In the genomic region with DNA sequence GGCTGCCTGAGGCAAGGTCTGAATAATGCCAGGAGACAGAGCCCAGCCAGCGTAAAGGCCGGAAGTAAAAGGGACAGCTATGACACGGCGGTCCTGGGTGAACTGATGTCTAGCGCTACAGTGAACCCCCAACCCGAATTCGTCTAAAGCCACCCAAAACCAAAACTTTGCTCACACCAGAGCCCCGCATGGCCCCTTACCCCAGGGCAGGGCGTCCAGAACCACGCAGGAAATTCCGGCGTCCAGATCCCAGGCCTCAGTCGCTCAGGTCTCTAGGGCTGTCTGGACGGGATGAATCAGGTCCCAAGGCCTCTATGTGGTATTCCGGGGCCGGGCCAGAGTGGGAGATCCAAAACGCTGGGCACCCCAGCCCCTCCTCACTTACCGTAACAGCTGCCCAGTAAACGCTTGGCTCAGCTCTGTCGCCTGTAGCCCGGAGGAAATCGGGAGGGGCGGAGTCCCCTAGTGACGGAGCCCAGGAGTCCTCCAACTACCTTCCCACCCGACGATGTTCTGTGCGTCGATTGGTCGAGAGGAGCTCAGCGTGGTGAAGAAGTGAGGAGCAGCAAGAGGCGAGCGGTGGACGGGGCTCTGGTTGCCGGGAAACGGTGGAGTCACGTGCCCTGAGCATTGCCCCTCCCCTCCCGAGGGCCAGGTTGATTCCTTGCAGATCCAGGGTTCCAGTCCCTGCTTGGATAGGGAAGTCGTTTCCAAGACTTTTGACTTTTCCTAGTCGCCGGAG, we compare ENCODE assay signal across 8 cellular contexts.
DNase-seq lines count a peak whose midpoint lies in the region; ATAC-seq lines count a peak whose summit lies in the region.

A gene with protein sequence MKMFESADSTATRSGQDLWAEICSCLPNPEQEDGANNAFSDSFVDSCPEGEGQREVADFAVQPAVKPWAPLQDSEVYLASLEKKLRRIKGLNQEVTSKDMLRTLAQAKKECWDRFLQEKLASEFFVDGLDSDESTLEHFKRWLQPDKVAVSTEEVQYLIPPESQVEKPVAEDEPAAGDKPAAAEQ (minus strand): TSS at position 452 of the 742 bp plus-strand sequence. CDS start 2,027 bp downstream, outside the sequence.

- H3K4me2 ChIP-seq in BLaER1 treated with 17β-estradiol and CSF1 and Interleukin-3, amounts not matched to agents 10 nM and 100 nM = peak within 1 kb of the TSS; percentile 84 to 99 (median 93)

- H3K9ac ChIP-seq in BLaER1 treated with 17β-estradiol and CSF1 and Interleukin-3, amounts not matched to agents 10 nM and 100 nM = peak within 1 kb of the TSS; percentile 78 to 93 (median 86)

- peak; percentile 97 for DNase-seq in NCI-H748 (lab: John Stamatoyannopoulos, UW; ENCODE audit: unreplicated experiment)
- DNase-seq in activated CD4-positive, alpha-beta T cell treated with anti-CD3 and anti-CD28 coated beads, Interleukin-2, amount 50 U/mL, for 1 hour = peak; percentile 90
- DNase-seq in dedifferentiated amniotic fluid mesenchymal stem cell (ENCODE audit: extremely low spot score) = peak; percentile 99
- DNase-seq in left kidney (ENCODE audit: low read depth, low spot score) = peak; percentile 100
- peak; percentile 94 to 95 for DNase-seq in stimulated activated CD4-positive, alpha-beta T cell treated with anti-CD3 and anti-CD28 coated beads, Interleukin-2, amount 100 ng/mL, for 24 hours

- no peaks in the 10 kb centered on the region for H3K27me3 ChIP-seq in BLaER1 treated with 17β-estradiol and CSF1 and Interleukin-3, amounts not matched to agents 10 nM and 100 nM

- peak within 1 kb of the TSS; percentile 72 to 93 (median 83) for H3K27ac ChIP-seq in BLaER1 treated with 17β-estradiol and CSF1 and Interleukin-3, amounts not matched to agents 10 nM and 100 nM

- H3K36me3 ChIP-seq in BLaER1 treated with 17β-estradiol and CSF1 and Interleukin-3, amounts not matched to agents 10 nM and 100 nM = peaks cover 12 to 30% (median 23%) of the 10 kb centered on the region in 11 experiments; a peak in 20 of 22 replicates

- H3K9me3 ChIP-seq in BLaER1 treated with 17β-estradiol and CSF1 and Interleukin-3, amounts not matched to agents 10 nM and 100 nM (replicated peaks in 1 of 11) = no peaks in the 10 kb centered on the region

- peaks cover 30 to 61% (median 51%) of the 10 kb centered on the region in 10 experiments for H3K4me1 ChIP-seq in BLaER1 treated with 17β-estradiol and CSF1 and Interleukin-3, amounts not matched to agents 10 nM and 100 nM

- H4K20me1 ChIP-seq in BLaER1 treated with 17β-estradiol and CSF1 and Interleukin-3, amounts not matched to agents 10 nM and 100 nM = peaks cover 0 to 22% (median 0%) of the 10 kb centered on the region in 11 experiments; a peak in 8 of 22 replicates

- peak; percentile 94 for ATAC-seq in GM19351 (IDR thresholded peaks at IDR 0.05; ENCODE audit: unreplicated experiment)
- ATAC-seq in HG03521 (IDR thresholded peaks at IDR 0.05; ENCODE audit: unreplicated experiment) = peak; percentile 94

- H3K4me3 ChIP-seq in BLaER1 treated with 17β-estradiol and CSF1 and Interleukin-3, amounts not matched to agents 10 nM and 100 nM = peak within 1 kb of the TSS; percentile 82 to 95 (median 86)

Comparison
In these comparisons a context has a peak if more than half of its experiments do, and no peak if none do; other contexts are left out.
1. Peak in every context shown above with its lines: DNase-seq, ATAC-seq, H3K4me3 ChIP-seq and H3K27ac ChIP-seq.